In genomic region chr15:60223161-60223560, GRCh38 we compare ENCODE assay signal across 12 cellular contexts.
DNase-seq lines count a peak whose midpoint lies in the region; ATAC-seq and TF ChIP-seq lines count a peak whose summit lies in the region.
"Had no signal": no experiment of that assay in that cellular context is flagged by ENCODE, and none has a peak within 500 bp of the region (broad histone marks: within the 10 kb centered on the region; RNA-seq: fewer than 3 reads in every experiment).

No MANE protein-coding gene starts in this region.

- H3K9me3 ChIP-seq in left ventricle myocardium inferior (replicated peaks): no peaks in the 10 kb centered on the region
- H3K9me3 ChIP-seq: SJCRH30 had no signal

- peaks cover 29% of the 10 kb centered on the region for H3K27me3 ChIP-seq in left ventricle myocardium inferior (ENCODE audit: low read depth)

- TF ChIP-seq CTCF in left ventricle myocardium inferior (IDR thresholded peaks at IDR 0.05; ENCODE audit: borderline replicate concordance): no peak

- intact Hi-C loops in left ventricle myocardium inferior (cut with micrococcal nuclease): no loop called here

- no peak overlapping the region for H3K4me3 ChIP-seq in left ventricle myocardium inferior
- H3K4me3 ChIP-seq: SJCRH30 had no signal

- no peak for ATAC-seq in GM19452 (IDR thresholded peaks at IDR 0.05; ENCODE audit: unreplicated experiment)
- ATAC-seq: activated CD4-positive, CD25-positive, alpha-beta regulatory T cell treated with anti-CD3 and anti-CD28 coated beads, Interleukin-2, amount 50 U/mL, for 24 hours; sciatic nerve; stimulated activated naive CD8-positive, alpha-beta T cell treated with anti-CD3 and anti-CD28 coated beads, Interleukin-15, amount 100 ng/mL, for 72 hours had no signal

- H3K4me1 ChIP-seq in left ventricle myocardium inferior: no peaks in the 10 kb centered on the region
- H3K4me1 ChIP-seq: SJCRH30 had no signal

- H3K36me3 ChIP-seq in left ventricle myocardium inferior: no peaks in the 10 kb centered on the region
- H3K36me3 ChIP-seq: SJCRH30 had no signal

- H3K27ac ChIP-seq in left ventricle myocardium inferior (replicated peaks): no peak overlapping the region
- H3K27ac ChIP-seq: SJCRH30 had no signal

- peak; percentile 1 for DNase-seq in SIG-M5 treated with dmso at 0.1 percent for 504 hours (lab: John Stamatoyannopoulos, UW; ENCODE audit: unreplicated experiment)
- DNase-seq in SIG-M5 (lab: John Stamatoyannopoulos, UW): no peak
- DNase-seq in NCI-H774 (lab: John Stamatoyannopoulos, UW): peak; percentile 52
- peak; percentile 7 for DNase-seq in globus pallidus (ENCODE audit: low spot score)
- DNase-seq in left ventricle myocardium inferior: no peak
- DNase-seq in activated T-cell treated with anti-CD3 and anti-CD28 coated beads, Interleukin-2, amount 50 U/mL, for 48 hours: no peak
- DNase-seq in HuH-7.5 (ENCODE audit: low spot score): no peak
- DNase-seq: SJCRH30; stimulated activated naive CD8-positive, alpha-beta T cell treated with anti-CD3 and anti-CD28 coated beads, Interleukin-15, amount 100 ng/mL, for 72 hours had no signal

Comparison
In these comparisons a context has a peak if more than half of its experiments do, and no peak if none do; other contexts are left out.
1. DNase-seq: peak in SIG-M5 treated with dmso at 0.1 percent for 504 hours (single experiment), NCI-H774 (single experiment) and globus pallidus (single experiment); none in SIG-M5 (single experiment), left ventricle myocardium inferior (single experiment), activated T-cell treated with anti-CD3 and anti-CD28 coated beads, Interleukin-2, amount 50 U/mL, for 48 hours (0 of 2) and HuH-7.5 (single experiment).